In genomic region chr5:103293719-103294118, GRCh38 we compare ENCODE assay signal across 25 cellular contexts.
"Had no signal": no experiment of that assay in that cellular context is flagged by ENCODE, and none has a peak within 500 bp of the region (broad histone marks: within the 10 kb centered on the region; RNA-seq: fewer than 3 reads in every experiment).

No MANE protein-coding gene starts in this region.

- H3K27ac Mint-ChIP-seq: dendritic cell treated with granulocyte-macrophage colony-stimulating factor and Interleukin-4, amounts not matched to agents 40 ng/mL and 50 ng/mL, for 4 days; endodermal cell; immature natural killer cell; naive thymus-derived CD8-positive, alpha-beta T cell; nephron progenitor cell; stimulated activated memory B cell treated with anti-CD40 and anti-IgM and Interleukin-4, amounts not matched to agents 10 μg/mL and 1 μg/mL and 100 μg/mL, for 72 hours; type B pancreatic cell had no signal

- H3K36me3 Mint-ChIP-seq: immature natural killer cell; naive thymus-derived CD8-positive, alpha-beta T cell; stimulated activated memory B cell treated with anti-CD40 and anti-IgM and Interleukin-4, amounts not matched to agents 10 μg/mL and 1 μg/mL and 100 μg/mL, for 72 hours; type B pancreatic cell had no signal

- H3K27me3 Mint-ChIP-seq: dendritic cell treated with granulocyte-macrophage colony-stimulating factor and Interleukin-4, amounts not matched to agents 40 ng/mL and 50 ng/mL, for 4 days; stimulated activated memory B cell treated with anti-CD40 and anti-IgM and Interleukin-4, amounts not matched to agents 10 μg/mL and 1 μg/mL and 100 μg/mL, for 72 hours; type B pancreatic cell had no signal

- H3K4me3 Mint-ChIP-seq: dendritic cell treated with granulocyte-macrophage colony-stimulating factor and Interleukin-4, amounts not matched to agents 40 ng/mL and 50 ng/mL, for 4 days; endodermal cell; immature natural killer cell; naive thymus-derived CD8-positive, alpha-beta T cell; nephron progenitor cell; stimulated activated memory B cell treated with anti-CD40 and anti-IgM and Interleukin-4, amounts not matched to agents 10 μg/mL and 1 μg/mL and 100 μg/mL, for 72 hours; type B pancreatic cell had no signal

- H3K9me3 Mint-ChIP-seq: dendritic cell treated with granulocyte-macrophage colony-stimulating factor and Interleukin-4, amounts not matched to agents 40 ng/mL and 50 ng/mL, for 4 days; endodermal cell; immature natural killer cell; naive thymus-derived CD8-positive, alpha-beta T cell; nephron progenitor cell; stimulated activated memory B cell treated with anti-CD40 and anti-IgM and Interleukin-4, amounts not matched to agents 10 μg/mL and 1 μg/mL and 100 μg/mL, for 72 hours; type B pancreatic cell had no signal

- H3K4me3 ChIP-seq: colonic mucosa, esophagus muscularis mucosa, heart right ventricle, lower lobe of right lung, prostate gland, right atrium auricular region, testis, tibial artery had no signal

- DNase-seq: colonic mucosa; effector CD8-positive, alpha-beta T cell; endodermal cell; foreskin melanocyte; glutamatergic neuron; heart right ventricle; hypothalamus; immature natural killer cell; left ventricle myocardium superior; lower lobe of right lung; naive thymus-derived CD8-positive, alpha-beta T cell; nephron progenitor cell; stimulated activated CD4-positive, alpha-beta T cell treated with anti-CD3 and anti-CD28 coated beads, Interleukin-2, amount 100 ng/mL, for 24 hours; stimulated activated CD4-positive, alpha-beta T cell treated with anti-CD3 and anti-CD28 coated beads, Interleukin-4, amount 100 ng/mL, for 4 hours; stimulated activated naive CD8-positive, alpha-beta T cell treated with anti-CD3 and anti-CD28 coated beads, Interleukin-15, Interleukin-2, amounts not matched to agents 100 U/mL and 50 U/mL, for 24 hours; substantia nigra; testis; tibial artery had no signal

- H3K4me1 Mint-ChIP-seq: immature natural killer cell; naive thymus-derived CD8-positive, alpha-beta T cell; nephron progenitor cell; stimulated activated memory B cell treated with anti-CD40 and anti-IgM and Interleukin-4, amounts not matched to agents 10 μg/mL and 1 μg/mL and 100 μg/mL, for 72 hours had no signal

- ATAC-seq: heart right ventricle; left ventricle myocardium superior; lower lobe of right lung; naive thymus-derived CD8-positive, alpha-beta T cell; sciatic nerve; stimulated activated memory B cell treated with anti-CD40 and anti-IgM and Interleukin-4, amounts not matched to agents 10 μg/mL and 1 μg/mL and 100 μg/mL, for 72 hours; stimulated activated naive CD8-positive, alpha-beta T cell treated with anti-CD3 and anti-CD28 coated beads, Interleukin-15, Interleukin-2, amounts not matched to agents 100 U/mL and 50 U/mL, for 24 hours had no signal
